ENCODE assay signal across 30 cellular contexts in genomic region chr4:186240452-186240847, GRCh38. TPM values are rescaled to one million over a fixed set of nuclear protein-coding genes. Genes with fewer than 3 reads are reported as not detected.
"Had no signal": no experiment of that assay in that cellular context is flagged by ENCODE, and none has a peak within 500 bp of the region (broad histone marks: within the 10 kb centered on the region; RNA-seq: fewer than 3 reads in every experiment).

No MANE protein-coding gene starts in this region.

- H3K9me3 ChIP-seq: colonic mucosa, esophagus muscularis mucosa, gastrocnemius medialis, heart left ventricle had no signal

- ATAC-seq: activated T-cell treated with anti-CD3 and anti-CD28 coated beads, Interleukin-2, amount 50 U/mL, for 72 hours; effector memory CD8-positive, alpha-beta T cell; foreskin keratinocyte; gastrocnemius medialis had no signal

- H3K4me1 ChIP-seq: colonic mucosa, foreskin keratinocyte, gastrocnemius medialis had no signal

- H3K27me3 ChIP-seq: brain microvascular endothelial cell, colonic mucosa, esophagus muscularis mucosa, foreskin keratinocyte, gastrocnemius medialis, heart left ventricle had no signal

- H3K36me3 ChIP-seq: brain microvascular endothelial cell, colonic mucosa, gastrocnemius medialis had no signal

- H3K4me3 ChIP-seq: colonic mucosa, esophagus muscularis mucosa, gastrocnemius medialis, heart left ventricle had no signal

- DNase-seq: activated CD4-positive, alpha-beta memory T cell treated with anti-CD3 and anti-CD28 coated beads, Interleukin-2, amount 10 ng/mL, durations not matched to agents 7 days and 5 days; activated CD4-positive, alpha-beta T cell treated with anti-CD3 and anti-CD28 coated beads for 1 hour; activated CD4-positive, alpha-beta T cell treated with anti-CD3 and anti-CD28 coated beads for 4 hours; activated CD4-positive, alpha-beta T cell treated with anti-CD3 and anti-CD28 coated beads, Interleukin-2, amount 10 ng/mL, durations not matched to agents 7 days and 5 days; activated CD4-positive, alpha-beta T cell treated with anti-CD3 and anti-CD28 coated beads, Interleukin-2, amount 50 U/mL, for 4 hours; activated CD8-positive, alpha-beta memory T cell treated with anti-CD3 and anti-CD28 coated beads, Interleukin-2, amount 50 U/mL, for 48 hours; activated gamma-delta T cell; activated naive CD4-positive, alpha-beta T cell; activated naive CD4-positive, alpha-beta T cell treated with anti-CD3 and anti-CD28 coated beads, Interleukin-2, amount 50 U/mL, for 16 hours; activated T-cell treated with anti-CD3 and anti-CD28 coated beads for 4 hours; activated T-cell treated with anti-CD3 and anti-CD28 coated beads, Interleukin-2, amount 50 U/mL, for 24 hours; activated T-cell treated with anti-CD3 and anti-CD28 coated beads, Interleukin-2, amount 50 U/mL, for 72 hours; amniotic stem cell; anterior cingulate cortex; brain microvascular endothelial cell; caudate nucleus; cerebellar nuclear complex; colonic mucosa; effector memory CD8-positive, alpha-beta T cell; erythroblast; foreskin keratinocyte; gastrocnemius medialis; glutamatergic neuron; heart left ventricle; T-helper 2 cell had no signal

- H3K27ac ChIP-seq: brain microvascular endothelial cell, colonic mucosa, esophagus muscularis mucosa, foreskin keratinocyte, gastrocnemius medialis, heart left ventricle had no signal

RNA-seq across cellular contexts. Expression of gene KLKB1, which starts 13.1 kb away (rescaled TPM):
- total RNA-seq: activated CD4-positive, alpha-beta memory T cell treated with anti-CD3 and anti-CD28 coated beads, Interleukin-2, amount 10 ng/mL, durations not matched to agents 7 days and 5 days; astrocyte; bronchial epithelial cell; foreskin keratinocyte had no signal

RNA-seq across cellular contexts. Expression of gene F11, which starts 25.5 kb away (rescaled TPM):
- total RNA-seq: activated CD4-positive, alpha-beta memory T cell treated with anti-CD3 and anti-CD28 coated beads, Interleukin-2, amount 10 ng/mL, durations not matched to agents 7 days and 5 days; activated CD4-positive, alpha-beta T cell treated with anti-CD3 and anti-CD28 coated beads, Interleukin-2, amount 10 ng/mL, durations not matched to agents 7 days and 5 days; activated T-cell treated with anti-CD3 and anti-CD28 coated beads, Interleukin-2, amount 50 U/mL, for 72 hours; astrocyte; bronchial epithelial cell; dermis microvascular lymphatic vessel endothelial cell; esophagus muscularis mucosa; foreskin keratinocyte; heart left ventricle; T-helper 1 cell treated with Interleukin-12 subunit alpha and Interleukin-12 subunit beta and Interleukin-4 antibody, amounts not matched to agents 30 ng/mL and 1 ng/mL, for 36 hours had no signal
